In the genomic region with DNA sequence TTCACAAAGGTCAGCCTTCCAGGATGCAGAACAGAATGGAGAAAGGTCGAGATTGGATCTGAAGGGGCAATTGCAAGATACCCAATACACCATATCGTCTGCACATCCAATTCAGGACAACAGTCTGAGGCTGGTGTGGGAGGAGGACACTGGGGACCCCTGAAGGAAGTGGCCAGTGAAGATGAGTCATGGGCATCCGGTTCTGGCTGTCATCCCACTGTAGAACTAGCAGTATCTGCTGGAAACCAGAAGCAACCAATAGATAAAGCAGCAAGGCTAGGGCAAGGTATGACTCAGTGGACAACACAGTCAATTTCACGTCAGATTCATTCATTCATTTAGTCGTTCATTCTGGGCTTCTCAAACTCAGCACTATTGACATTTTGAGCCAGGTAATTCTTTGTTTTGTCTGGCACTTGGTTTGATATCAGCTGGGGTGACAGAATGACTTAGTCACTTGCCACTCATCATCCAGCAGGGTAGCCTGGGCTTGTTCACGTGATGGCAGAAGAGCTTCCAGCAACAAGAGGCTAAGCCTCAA, we compare ENCODE assay signal across 11 cellular contexts. TPM values are rescaled to one million over a fixed set of nuclear protein-coding genes. Genes with fewer than 3 reads are reported as not detected.
DNase-seq lines count a peak whose midpoint lies in the region; ATAC-seq, FAIRE-seq and TF ChIP-seq lines count a peak whose summit lies in the region.
"Had no signal": no experiment of that assay in that cellular context is flagged by ENCODE, and none has a peak within 500 bp of the region (broad histone marks: within the 10 kb centered on the region; RNA-seq: fewer than 3 reads in every experiment).

No MANE protein-coding gene starts in this region.

- peak in 1 of 2 experiments; percentile 22; a peak in 1 of 5 replicates for TF ChIP-seq RAD21 in A549 (conservative IDR thresholded peaks at IDR 0.05 in 1 of 2, IDR thresholded peaks at IDR 0.05 in 1 of 2)

- no peaks in the 10 kb centered on the region for H3K9me3 Mint-ChIP-seq in endodermal cell

- H3K4me1 ChIP-seq in A549 (peaks cover 43% of the 10 kb centered on the region), endodermal cell (ENCODE audit: control insufficient read depth, insufficient read depth, low read length) (peaks cover 15% of the 10 kb centered on the region), aorta (ENCODE audit: control insufficient read depth in 1 of 2, insufficient read depth in 2 of 2, low read length in 2 of 2) (no peaks in the 10 kb centered on the region)
- H3K4me1 ChIP-seq: parathyroid adenoma had no signal

- peak overlapping the region; percentile 4 for H3K4me2 ChIP-seq in A549

- H3K9me3 ChIP-seq in A549 = peaks cover 14% of the 10 kb centered on the region; the same call in 2 of the 3 replicates
- no peaks in the 10 kb centered on the region for H3K9me3 ChIP-seq in endodermal cell (ENCODE audit: control insufficient read depth, low read length)
- H3K9me3 ChIP-seq in aorta (ENCODE audit: control insufficient read depth, low read length) = peaks cover 4% of the 10 kb centered on the region
- H3K9me3 ChIP-seq: thyroid gland had no signal

- H3K27ac ChIP-seq in A549 (peak overlapping the region; percentile 40 to 91; a peak in 5 of 6 replicates), endodermal cell (ENCODE audit: low read depth, low read length) (no peak overlapping the region), aorta (ENCODE audit: low read depth in 1 of 2, low read length in 2 of 2) (no peak overlapping the region)
- H3K27ac ChIP-seq: parathyroid adenoma, thyroid gland had no signal

- TF ChIP-seq EP300 in A549 (IDR thresholded peaks at IDR 0.05) = no peak

- no peak overlapping the region for H3K4me3 Mint-ChIP-seq in endodermal cell

- H3K27me3 ChIP-seq in endodermal cell (ENCODE audit: control insufficient read depth, insufficient read depth, low read length, poor library complexity, severe bottlenecking) = no peaks in the 10 kb centered on the region
- no peaks in the 10 kb centered on the region for H3K27me3 ChIP-seq in aorta (ENCODE audit: control insufficient read depth in 1 of 2, insufficient read depth in 2 of 2, low read length in 1 of 2)
- H3K27me3 ChIP-seq: thyroid gland had no signal

- FAIRE-seq in A549 (lab: Jason Lieb, UNC) = peak; percentile 56

- no peak for TF ChIP-seq POLR2A in A549 (IDR thresholded peaks at IDR 0.05; ENCODE audit: low read length)

- CTCF ChIA-PET in A549 (lab: Yijun Ruan, JAX) = interaction anchor here (4.2 kb wide), 1 partner anchor 68 kb away, joined by 20 read pairs; no protein-coding TSS in a partner anchor

- no peak for TF ChIP-seq CTCF in A549 (IDR thresholded peaks at IDR 0.05)
- TF ChIP-seq CTCF in endodermal cell (conservative IDR thresholded peaks at IDR 0.05) = no peak

- peak overlapping the region; percentile 59 for H3K27ac Mint-ChIP-seq in endodermal cell

- no peak overlapping the region for H3K9ac ChIP-seq in endodermal cell (ENCODE audit: extremely low read depth, low read length, poor library complexity, severe bottlenecking)
- H3K9ac ChIP-seq: parathyroid adenoma had no signal

- H3K36me3 ChIP-seq in endodermal cell (ENCODE audit: control insufficient read depth, insufficient read depth, low read length) (no peaks in the 10 kb centered on the region), aorta (ENCODE audit: control insufficient read depth in 1 of 2, insufficient read depth in 2 of 2, low read length in 1 of 2) (no peaks in the 10 kb centered on the region)
- H3K36me3 ChIP-seq: thyroid gland had no signal

- ATAC-seq in A549 = peak; percentile 55 to 56; a peak in 4 of 6 replicates
- no peak for ATAC-seq in GM18517 (IDR thresholded peaks at IDR 0.05; ENCODE audit: unreplicated experiment)
- no peak for ATAC-seq in aorta (ENCODE audit: low FRiP score)

- POLR2A ChIA-PET in A549 (lab: Yijun Ruan, JAX) = no interaction called here

- DNase-seq in A549 (ENCODE audit: low read depth in 1 of 2, low spot score in 1 of 2) = peak in 1 of 2 experiments; percentile 65
- DNase-seq in EL = peak; percentile 58
- peak; percentile 46 for DNase-seq in endodermal cell
- DNase-seq in putamen (ENCODE audit: low spot score) = no peak
- no peak for DNase-seq in islet precursor cell
- DNase-seq in aorta = no peak
- DNase-seq: activated CD4-positive, CD25-positive, alpha-beta regulatory T cell had no signal

- H3K4me3 ChIP-seq in A549 = no peak overlapping the region
- H3K4me3 ChIP-seq in endodermal cell (ENCODE audit: low read length) = peak overlapping the region; percentile 51
- H3K4me3 ChIP-seq in aorta (ENCODE audit: low read length in 2 of 2) = no peak overlapping the region
- H3K4me3 ChIP-seq: thyroid gland had no signal

- H3K4me1 Mint-ChIP-seq in endodermal cell = peaks cover 21% of the 10 kb centered on the region

- no peaks in the 10 kb centered on the region for H3K36me3 Mint-ChIP-seq in endodermal cell (ENCODE audit: low read depth)

- peaks cover 30% of the 10 kb centered on the region for H3K27me3 Mint-ChIP-seq in endodermal cell (ENCODE audit: insufficient read depth)

- intact Hi-C loops in aorta (cut with DNase I) = no loop called here

- 25% methylated on average over 6 of the region's 6 CpGs for WGBS in A549 (ENCODE audit: missing lambda C conversion rate)
- WGBS in endodermal cell (ENCODE audit: insufficient coverage in 1 of 2, insufficient read length in 1 of 2), 2 experiments = 66 to 72% methylated on average over 4 to 6 of the region's 6 CpGs
- WGBS in aorta, 2 donors = 64 to 67% methylated on average over 6 of the region's 6 CpGs

TF ChIP-seq in A549, 52 proteins besides CTCF, POLR2A, EP300 and RAD21 (continues in another document):
- no peak for TF ChIP-seq TFCP2L1 (CRISPR knock-in tag; IDR thresholded peaks at IDR 0.05)
- no peak for TF ChIP-seq HEYL (CRISPR knock-in tag; IDR thresholded peaks at IDR 0.05)
- peak; percentile 34; the same call in 1 of the 2 replicates for TF ChIP-seq BHLHE40 (IDR thresholded peaks at IDR 0.05; ENCODE audit: low read depth, low read length)
- TF ChIP-seq RNF2 (IDR thresholded peaks at IDR 0.05; ENCODE audit: borderline replicate concordance, low read depth) = no peak
- peak; percentile 25; the same call in 1 of the 2 replicates for TF ChIP-seq MYC (IDR thresholded peaks at IDR 0.05; ENCODE audit: borderline replicate concordance, low read length)
- no peak for TF ChIP-seq HOXB13 (CRISPR knock-in tag; IDR thresholded peaks at IDR 0.05; ENCODE audit: low read depth)
- no peak for TF ChIP-seq NR3C1 (IDR thresholded peaks at IDR 0.05)
- TF ChIP-seq, protein P1, sequence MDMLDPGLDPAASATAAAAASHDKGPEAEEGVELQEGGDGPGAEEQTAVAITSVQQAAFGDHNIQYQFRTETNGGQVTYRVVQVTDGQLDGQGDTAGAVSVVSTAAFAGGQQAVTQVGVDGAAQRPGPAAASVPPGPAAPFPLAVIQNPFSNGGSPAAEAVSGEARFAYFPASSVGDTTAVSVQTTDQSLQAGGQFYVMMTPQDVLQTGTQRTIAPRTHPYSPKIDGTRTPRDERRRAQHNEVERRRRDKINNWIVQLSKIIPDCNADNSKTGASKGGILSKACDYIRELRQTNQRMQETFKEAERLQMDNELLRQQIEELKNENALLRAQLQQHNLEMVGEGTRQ (IDR thresholded peaks at IDR 0.05) = peak; percentile 79
- TF ChIP-seq JUNB (IDR thresholded peaks at IDR 0.05) = peak; percentile 80
- no peak; the same call in 1 of the 2 replicates for TF ChIP-seq GATA3 (IDR thresholded peaks at IDR 0.05; ENCODE audit: borderline replicate concordance)
- no peak for TF ChIP-seq ZC3H11A (IDR thresholded peaks at IDR 0.05)
- no peak for TF ChIP-seq RCOR1 (IDR thresholded peaks at IDR 0.05; ENCODE audit: low read depth, low read length)
- TF ChIP-seq CEBPB (IDR thresholded peaks at IDR 0.05) = no peak
- TF ChIP-seq HOXA7 (CRISPR knock-in tag; IDR thresholded peaks at IDR 0.05) = no peak
- TF ChIP-seq MAFK (IDR thresholded peaks at IDR 0.05; ENCODE audit: partially characterized antibody) = peak; percentile 20

TF ChIP-seq in PFSK-1, 5 proteins besides CTCF, POLR2A, EP300 and RAD21 (continues in another document):
- TF ChIP-seq POLR2AphosphoS5 (IDR thresholded peaks at IDR 0.05; ENCODE audit: low read depth, low read length) (no peak), SIN3A (IDR thresholded peaks at IDR 0.05; ENCODE audit: borderline replicate concordance, insufficient read depth, low read length) (peak; percentile 56; the same call in 1 of the 2 replicates), TAF1 (IDR thresholded peaks at IDR 0.05; ENCODE audit: borderline replicate concordance, insufficient read depth, low read length) (no peak)
- TF ChIP-seq, protein P2, sequence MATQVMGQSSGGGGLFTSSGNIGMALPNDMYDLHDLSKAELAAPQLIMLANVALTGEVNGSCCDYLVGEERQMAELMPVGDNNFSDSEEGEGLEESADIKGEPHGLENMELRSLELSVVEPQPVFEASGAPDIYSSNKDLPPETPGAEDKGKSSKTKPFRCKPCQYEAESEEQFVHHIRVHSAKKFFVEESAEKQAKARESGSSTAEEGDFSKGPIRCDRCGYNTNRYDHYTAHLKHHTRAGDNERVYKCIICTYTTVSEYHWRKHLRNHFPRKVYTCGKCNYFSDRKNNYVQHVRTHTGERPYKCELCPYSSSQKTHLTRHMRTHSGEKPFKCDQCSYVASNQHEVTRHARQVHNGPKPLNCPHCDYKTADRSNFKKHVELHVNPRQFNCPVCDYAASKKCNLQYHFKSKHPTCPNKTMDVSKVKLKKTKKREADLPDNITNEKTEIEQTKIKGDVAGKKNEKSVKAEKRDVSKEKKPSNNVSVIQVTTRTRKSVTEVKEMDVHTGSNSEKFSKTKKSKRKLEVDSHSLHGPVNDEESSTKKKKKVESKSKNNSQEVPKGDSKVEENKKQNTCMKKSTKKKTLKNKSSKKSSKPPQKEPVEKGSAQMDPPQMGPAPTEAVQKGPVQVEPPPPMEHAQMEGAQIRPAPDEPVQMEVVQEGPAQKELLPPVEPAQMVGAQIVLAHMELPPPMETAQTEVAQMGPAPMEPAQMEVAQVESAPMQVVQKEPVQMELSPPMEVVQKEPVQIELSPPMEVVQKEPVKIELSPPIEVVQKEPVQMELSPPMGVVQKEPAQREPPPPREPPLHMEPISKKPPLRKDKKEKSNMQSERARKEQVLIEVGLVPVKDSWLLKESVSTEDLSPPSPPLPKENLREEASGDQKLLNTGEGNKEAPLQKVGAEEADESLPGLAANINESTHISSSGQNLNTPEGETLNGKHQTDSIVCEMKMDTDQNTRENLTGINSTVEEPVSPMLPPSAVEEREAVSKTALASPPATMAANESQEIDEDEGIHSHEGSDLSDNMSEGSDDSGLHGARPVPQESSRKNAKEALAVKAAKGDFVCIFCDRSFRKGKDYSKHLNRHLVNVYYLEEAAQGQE (IDR thresholded peaks at IDR 0.05; ENCODE audit: insufficient read depth in 1 of 2, low read depth in 2 of 2, low read length in 2 of 2) = no peak

RNA-seq across cellular contexts. Expression of a gene that starts 30.3 kb away (rescaled TPM):
- polyA plus RNA-seq in A549 (2011; rRNA removed) = 17.4 and 18.4 TPM in 2 replicates
- polyA plus RNA-seq in A549 (2012; cell fraction: cytosol; rRNA removed) = 5.6 TPM in 2 replicates
- polyA plus RNA-seq in A549 (2012; cell fraction: nucleus; rRNA removed) = 2.2 and 3.3 TPM in 2 replicates
- polyA plus RNA-seq in A549 (2017; fragmentation: RNase III; extraction: RNeasy Plus Mini Kit Qiagen cat#74134 plus additional on column Dnase treatment) = 6.1 to 7.3 TPM (median 6.5 TPM) in 3 replicates
- 7.9 and 8.9 TPM in 2 replicates for polyA minus RNA-seq in A549 (2011; rRNA and poly(A)+ RNA removed)
- polyA plus RNA-seq in PFSK-1 (2012; ENCODE audit: insufficient read length, low read depth) = 2.7 TPM
- 1 to 10 TPM; 4.0 to 6.6 TPM for total RNA-seq in endodermal cell
- polyA plus RNA-seq in endodermal cell (2013, experiment 1 of 2) = 6.7 TPM
- 7.5 TPM for polyA plus RNA-seq in endodermal cell (2013, experiment 2 of 2)
- total RNA-seq in aorta = 1 to 10 TPM; 2.9 to 5.2 TPM
- 1 to 10 TPM; 2.3 to 9.5 TPM for polyA plus RNA-seq in aorta

Comparison
In these comparisons a context has a peak if more than half of its experiments do, and no peak if none do; other contexts are left out.
1. ATAC-seq: peak in A549 (2 of 2); none in GM18517 (single experiment) and aorta (single experiment).
2. DNase-seq: peak in EL (single experiment) and endodermal cell (single experiment); none in putamen (single experiment), islet precursor cell (single experiment) and aorta (0 of 2).
3. H3K27ac ChIP-seq: peak in A549 (2 of 2); none in endodermal cell (single experiment) and aorta (0 of 2).